Comparison of ENCODE assay signal across 2 cellular contexts in genomic region chr18:31511098-31511497, GRCh38.
TF ChIP-seq lines count a peak whose summit lies in the region.

No MANE protein-coding gene starts in this region.

TF ChIP-seq in A549, 52 proteins besides CTCF, POLR2A, EP300 and RAD21 (continued from another document):
- TF ChIP-seq CBX2 (IDR thresholded peaks at IDR 0.05; ENCODE audit: borderline replicate concordance, low read depth) (no peak), GATA3 (IDR thresholded peaks at IDR 0.05; ENCODE audit: borderline replicate concordance) (no peak), ZC3H11A (IDR thresholded peaks at IDR 0.05) (no peak), NR3C1 (IDR thresholded peaks at IDR 0.05) (no peak), MAZ (IDR thresholded peaks at IDR 0.05; ENCODE audit: borderline replicate concordance, low read depth, low read length) (no peak), HES2 (IDR thresholded peaks at IDR 0.05) (no peak)
- TF ChIP-seq, protein P1, sequence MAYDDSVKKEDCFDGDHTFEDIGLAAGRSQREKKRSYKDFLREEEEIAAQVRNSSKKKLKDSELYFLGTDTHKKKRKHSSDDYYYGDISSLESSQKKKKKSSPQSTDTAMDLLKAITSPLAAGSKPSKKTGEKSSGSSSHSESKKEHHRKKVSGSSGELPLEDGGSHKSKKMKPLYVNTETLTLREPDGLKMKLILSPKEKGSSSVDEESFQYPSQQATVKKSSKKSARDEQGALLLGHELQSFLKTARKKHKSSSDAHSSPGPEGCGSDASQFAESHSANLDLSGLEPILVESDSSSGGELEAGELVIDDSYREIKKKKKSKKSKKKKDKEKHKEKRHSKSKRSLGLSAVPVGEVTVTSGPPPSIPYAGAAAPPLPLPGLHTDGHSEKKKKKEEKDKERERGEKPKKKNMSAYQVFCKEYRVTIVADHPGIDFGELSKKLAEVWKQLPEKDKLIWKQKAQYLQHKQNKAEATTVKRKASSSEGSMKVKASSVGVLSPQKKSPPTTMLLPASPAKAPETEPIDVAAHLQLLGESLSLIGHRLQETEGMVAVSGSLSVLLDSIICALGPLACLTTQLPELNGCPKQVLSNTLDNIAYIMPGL (CRISPR knock-in tag; IDR thresholded peaks at IDR 0.05; ENCODE audit: borderline replicate concordance): no peak
- TF ChIP-seq, protein P2, sequence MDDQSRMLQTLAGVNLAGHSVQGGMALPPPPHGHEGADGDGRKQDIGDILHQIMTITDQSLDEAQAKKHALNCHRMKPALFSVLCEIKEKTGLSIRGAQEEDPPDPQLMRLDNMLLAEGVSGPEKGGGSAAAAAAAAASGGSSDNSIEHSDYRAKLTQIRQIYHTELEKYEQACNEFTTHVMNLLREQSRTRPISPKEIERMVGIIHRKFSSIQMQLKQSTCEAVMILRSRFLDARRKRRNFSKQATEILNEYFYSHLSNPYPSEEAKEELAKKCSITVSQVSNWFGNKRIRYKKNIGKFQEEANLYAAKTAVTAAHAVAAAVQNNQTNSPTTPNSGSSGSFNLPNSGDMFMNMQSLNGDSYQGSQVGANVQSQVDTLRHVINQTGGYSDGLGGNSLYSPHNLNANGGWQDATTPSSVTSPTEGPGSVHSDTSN (IDR thresholded peaks at IDR 0.05): no peak
TF ChIP-seq in A549: peak in this region for 0.

TF ChIP-seq in GM12878, 131 proteins besides CTCF, POLR2A, EP300 and RAD21:
- TF ChIP-seq ZBTB4 (CRISPR knock-in tag; IDR thresholded peaks at IDR 0.05) (no peak), ZZZ3 (IDR thresholded peaks at IDR 0.05; ENCODE audit: control insufficient read depth, insufficient read length, low read depth) (no peak), SMC3 (IDR thresholded peaks at IDR 0.05; ENCODE audit: borderline replicate concordance, low read length) (no peak), NFXL1 (IDR thresholded peaks at IDR 0.05; ENCODE audit: borderline replicate concordance) (no peak), SIX5 (IDR thresholded peaks at IDR 0.05; ENCODE audit: low read depth, low read length, severe bottlenecking) (no peak), PRDM15 (CRISPR knock-in tag; IDR thresholded peaks at IDR 0.05) (no peak), REST (IDR thresholded peaks at IDR 0.05; ENCODE audit: low read depth, low read length) (no peak), PKNOX1 (IDR thresholded peaks at IDR 0.05) (no peak), ZBED1 (IDR thresholded peaks at IDR 0.05; ENCODE audit: borderline replicate concordance) (no peak), IKZF2 (IDR thresholded peaks at IDR 0.05) (no peak), CREM (IDR thresholded peaks at IDR 0.05; ENCODE audit: low read depth) (no peak), NRF1 (conservative IDR thresholded peaks at IDR 0.05; ENCODE audit: low read depth, low read length) (no peak), SUZ12 (IDR thresholded peaks at IDR 0.05; ENCODE audit: unreplicated experiment) (no peak), ZNF622 (IDR thresholded peaks at IDR 0.05) (no peak), ASH2L (IDR thresholded peaks at IDR 0.05; ENCODE audit: borderline replicate concordance, low read depth) (no peak), DPF2 (IDR thresholded peaks at IDR 0.05) (no peak), ZBTB40 (IDR thresholded peaks at IDR 0.05; ENCODE audit: borderline replicate concordance) (no peak)
